ENCODE assay signal across 19 cellular contexts in the genomic region with DNA sequence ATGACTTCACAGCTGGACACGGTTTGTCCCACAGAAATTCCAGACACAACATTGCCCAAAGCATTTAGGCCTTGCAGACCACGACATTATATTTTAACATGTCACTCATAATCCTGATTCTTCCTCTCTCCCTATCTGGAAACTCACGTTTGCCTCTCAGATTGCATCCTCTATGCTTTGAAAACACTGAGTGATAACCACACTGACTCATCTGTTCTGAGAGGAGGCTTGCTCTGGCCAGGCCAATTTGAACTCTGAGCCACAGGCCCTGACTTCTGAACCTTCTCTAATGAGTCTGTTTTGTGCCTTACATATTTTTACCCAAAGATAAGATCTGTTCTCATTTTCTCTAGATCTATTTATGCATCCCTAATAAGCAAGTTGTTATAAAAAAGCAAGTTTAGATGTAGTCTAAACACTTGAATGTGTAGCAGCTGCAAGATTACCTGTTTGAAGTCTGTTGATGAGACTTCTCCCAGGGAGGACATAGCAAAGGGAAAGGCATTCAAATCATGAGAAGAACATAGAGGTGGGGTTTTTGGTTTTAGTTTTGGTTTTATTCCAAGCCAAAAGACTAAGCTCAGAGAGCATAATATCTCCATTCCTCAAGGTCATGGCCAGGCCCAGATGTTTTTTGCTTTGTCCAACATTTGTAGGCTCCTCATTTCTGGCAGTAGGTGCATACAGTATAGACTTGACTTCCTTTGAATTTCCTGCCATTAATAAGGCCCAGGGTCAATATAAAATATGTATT.
DNase-seq lines count a peak whose midpoint lies in the region; ATAC-seq and TF ChIP-seq lines count a peak whose summit lies in the region.
"Had no signal": no experiment of that assay in that cellular context is flagged by ENCODE, and none has a peak within 500 bp of the region (broad histone marks: within the 10 kb centered on the region; RNA-seq: fewer than 3 reads in every experiment).

No MANE protein-coding gene starts in this region.

- no peaks in the 10 kb centered on the region for H3K27me3 Mint-ChIP-seq in T-cell
- H3K27me3 Mint-ChIP-seq in endothelial cell (ENCODE audit: unreplicated experiment), result peaks cover 1% of the 10 kb centered on the region
- H3K27me3 Mint-ChIP-seq: activated CD4-positive, alpha-beta memory T cell treated with anti-CD3 and anti-CD28 coated beads, Interleukin-2, amount 10 ng/mL, durations not matched to agents 7 days and 5 days had no signal

- H3K4me3 Mint-ChIP-seq in T-cell, result no peak overlapping the region
- H3K4me3 Mint-ChIP-seq in endothelial cell (ENCODE audit: unreplicated experiment), result no peak overlapping the region
- H3K4me3 Mint-ChIP-seq: activated CD4-positive, alpha-beta memory T cell treated with anti-CD3 and anti-CD28 coated beads, Interleukin-2, amount 10 ng/mL, durations not matched to agents 7 days and 5 days; endodermal cell had no signal

- CTCF ChIA-PET in T-cell (lab: Charles Lee), result no interaction called here

- TF ChIP-seq CTCF in fibroblast of the aortic adventitia (IDR thresholded peaks at IDR 0.05; ENCODE audit: insufficient read depth, low read length), result no peak
- no peak for TF ChIP-seq CTCF in endothelial cell (IDR thresholded peaks at IDR 0.05; ENCODE audit: unreplicated experiment)

- H3K27ac Mint-ChIP-seq in T-cell (no peak overlapping the region), endothelial cell (ENCODE audit: unreplicated experiment) (no peak overlapping the region)
- H3K27ac Mint-ChIP-seq: activated CD4-positive, alpha-beta memory T cell treated with anti-CD3 and anti-CD28 coated beads, Interleukin-2, amount 10 ng/mL, durations not matched to agents 7 days and 5 days; activated T-helper 2 cell treated with anti-CD3 and anti-CD28 coated beads, Interferon-gamma antibody, Interleukin-2, Interleukin-4, amounts not matched to agents 10 μg/mL and 5 μg/mL and 100 μg/mL, durations not matched to agents 14 hours and 24 hours and 36 hours; endodermal cell had no signal

- POLR2A ChIA-PET in T-cell (lab: Charles Lee), result no interaction called here

- DNase-seq in A172 (ENCODE audit: low spot score), result peak; percentile 66
- peak; percentile 96 for DNase-seq in HCEC 1CT
- peak; percentile 56 for DNase-seq in fibroblast of the aortic adventitia (ENCODE audit: low read depth)
- no peak for DNase-seq in stimulated activated CD4-positive, alpha-beta T cell treated with anti-CD3 and anti-CD28 coated beads, Interleukin-12 subunit alpha, Interleukin-12 subunit beta, amount 100 ng/mL, for 4 hours
- no peak for DNase-seq in T-cell
- no peak for DNase-seq in stimulated activated CD4-positive, alpha-beta T cell treated with anti-CD3 and anti-CD28 coated beads, Interleukin-4, amount 100 ng/mL, for 1 hour
- no peak for DNase-seq in endothelial cell (ENCODE audit: low spot score)
- DNase-seq: 8988T; activated CD4-positive, alpha-beta memory T cell treated with anti-CD3 and anti-CD28 coated beads, Interleukin-2, amount 10 ng/mL, durations not matched to agents 7 days and 5 days; body of pancreas; DMS 273 treated with DMSO at 0.1 percent for 48 hours; endodermal cell; KG1; NCI-H187; NCI-H526 treated with DMSO at 0.1 percent for 48 hours; nucleus accumbens had no signal

- no peak overlapping the region for H3K4me3 ChIP-seq in fibroblast of the aortic adventitia (ENCODE audit: low read depth, low read length)
- H3K4me3 ChIP-seq: body of pancreas had no signal

- peak; percentile 15; the same call in 2 of the 3 replicates for ATAC-seq in SK-N-SH treated with all-trans-retinoic acid at 6 μM for 48 hours
- ATAC-seq in T-cell (replicated peaks in 1 of 4), result no peak
- ATAC-seq: body of pancreas, Right ventricle myocardium inferior had no signal

- no peaks in the 10 kb centered on the region for H3K36me3 Mint-ChIP-seq in T-cell
- no peaks in the 10 kb centered on the region for H3K36me3 Mint-ChIP-seq in endothelial cell (ENCODE audit: low read depth, unreplicated experiment)

- H3K9me3 Mint-ChIP-seq in T-cell (peaks cover 3 to 12% (median 10%) of the 10 kb centered on the region in 3 donors), endothelial cell (ENCODE audit: unreplicated experiment) (no peaks in the 10 kb centered on the region)
- H3K9me3 Mint-ChIP-seq: endodermal cell had no signal

- H3K4me1 Mint-ChIP-seq in T-cell, result no peaks in the 10 kb centered on the region
- no peaks in the 10 kb centered on the region for H3K4me1 Mint-ChIP-seq in endothelial cell (ENCODE audit: unreplicated experiment)
- H3K4me1 Mint-ChIP-seq: activated CD4-positive, alpha-beta memory T cell treated with anti-CD3 and anti-CD28 coated beads, Interleukin-2, amount 10 ng/mL, durations not matched to agents 7 days and 5 days; endodermal cell had no signal

TF ChIP-seq in SK-N-SH treated with all-trans-retinoic acid at 6 μM for 48 hours, 23 proteins besides CTCF, POLR2A, EP300 and RAD21:
- no peak for TF ChIP-seq ZNF8 (CRISPR knock-in tag; IDR thresholded peaks at IDR 0.05)
- no peak for TF ChIP-seq ARNTL (CRISPR knock-in tag; IDR thresholded peaks at IDR 0.05; ENCODE audit: borderline replicate concordance, low read depth)
- TF ChIP-seq SNAI2 (CRISPR knock-in tag; IDR thresholded peaks at IDR 0.05), result no peak
- TF ChIP-seq PPARA (CRISPR knock-in tag; IDR thresholded peaks at IDR 0.05; ENCODE audit: borderline replicate concordance), result no peak
- TF ChIP-seq TOX (CRISPR knock-in tag; IDR thresholded peaks at IDR 0.05; ENCODE audit: borderline replicate concordance), result no peak
- TF ChIP-seq GLIS3 (CRISPR knock-in tag; IDR thresholded peaks at IDR 0.05), result no peak
- TF ChIP-seq ZNF565 (CRISPR knock-in tag; conservative IDR thresholded peaks at IDR 0.05; ENCODE audit: low read depth), result no peak
- TF ChIP-seq ZNF70 (CRISPR knock-in tag; IDR thresholded peaks at IDR 0.05), result no peak
- no peak for TF ChIP-seq RARB (CRISPR knock-in tag; IDR thresholded peaks at IDR 0.05)
- no peak for TF ChIP-seq ZFP3 (CRISPR knock-in tag; IDR thresholded peaks at IDR 0.05)
- no peak for TF ChIP-seq ISL1 (CRISPR knock-in tag; IDR thresholded peaks at IDR 0.05)
- no peak for TF ChIP-seq ZFP30 (CRISPR knock-in tag; IDR thresholded peaks at IDR 0.05)
- TF ChIP-seq CREB5 (CRISPR knock-in tag; IDR thresholded peaks at IDR 0.05; ENCODE audit: low read depth), result no peak
- no peak for TF ChIP-seq ESRRG (CRISPR knock-in tag; IDR thresholded peaks at IDR 0.05)
- TF ChIP-seq CSRNP3 (CRISPR knock-in tag; IDR thresholded peaks at IDR 0.05), result no peak

Comparison
In these comparisons a context has a peak if more than half of its experiments do, and no peak if none do; other contexts are left out.
1. DNase-seq: peak in A172 (single experiment), HCEC 1CT (single experiment) and fibroblast of the aortic adventitia (single experiment); none in stimulated activated CD4-positive, alpha-beta T cell treated with anti-CD3 and anti-CD28 coated beads, Interleukin-12 subunit alpha, Interleukin-12 subunit beta, amount 100 ng/mL, for 4 hours (single experiment), T-cell (0 of 34), stimulated activated CD4-positive, alpha-beta T cell treated with anti-CD3 and anti-CD28 coated beads, Interleukin-4, amount 100 ng/mL, for 1 hour (single experiment) and endothelial cell (single experiment).